ENCODE assay signal across 1 cellular context in genomic region chr11:27723685-27724084, GRCh38.
TF ChIP-seq lines count a peak whose summit lies in the region.

No MANE protein-coding gene starts in this region.

TF ChIP-seq in WTC11, 78 proteins besides CTCF, POLR2A, EP300 and RAD21 (continued from another document):
- no peak for TF ChIP-seq ZNF512 (CRISPR knock-in tag; IDR thresholded peaks at IDR 0.05; ENCODE audit: borderline replicate concordance)
